Comparison of ENCODE assay signal across 1 cellular context in genomic region chr16:81431554-81432353, GRCh38.
TF ChIP-seq lines count a peak whose summit lies in the region.

No MANE protein-coding gene starts in this region.

TF ChIP-seq in HepG2, 621 proteins besides CTCF, POLR2A, EP300 and RAD21 (continued from another document and continues in another):
- TF ChIP-seq SMC3 (IDR thresholded peaks at IDR 0.05; ENCODE audit: low read length): no peak
- peak; percentile 29; the same call in 1 of the 2 replicates for TF ChIP-seq TP53 (CRISPR knock-in tag; conservative IDR thresholded peaks at IDR 0.05)
- no peak; the same call in 1 of the 2 replicates for TF ChIP-seq SP4 (CRISPR knock-in tag; IDR thresholded peaks at IDR 0.05)
- TF ChIP-seq GTF2F1 (IDR thresholded peaks at IDR 0.05; ENCODE audit: low read length): no peak
- TF ChIP-seq ZNF10 (CRISPR knock-in tag; IDR thresholded peaks at IDR 0.05; ENCODE audit: borderline replicate concordance, low read depth): no peak
- no peak for TF ChIP-seq IKZF1 (IDR thresholded peaks at IDR 0.05)
- no peak; the same call in none of the 2 replicates for TF ChIP-seq HDAC2 (CRISPR knock-in tag; IDR thresholded peaks at IDR 0.05)
- TF ChIP-seq ZNF180 (CRISPR knock-in tag; IDR thresholded peaks at IDR 0.05; ENCODE audit: borderline replicate concordance, low read depth): no peak
- no peak for TF ChIP-seq HNRNPH1 (optimal IDR thresholded peaks at IDR 0.05; ENCODE audit: low read depth, low read length)
- TF ChIP-seq ZNF687 (CRISPR knock-in tag; IDR thresholded peaks at IDR 0.05): peak; percentile 84
- no peak for TF ChIP-seq LRRFIP1 (CRISPR knock-in tag; conservative IDR thresholded peaks at IDR 0.05)
- no peak for TF ChIP-seq GZF1 (CRISPR knock-in tag; IDR thresholded peaks at IDR 0.05)
- TF ChIP-seq ATF6 (CRISPR knock-in tag; conservative IDR thresholded peaks at IDR 0.05): no peak
- no peak for TF ChIP-seq RNF219 (CRISPR knock-in tag; IDR thresholded peaks at IDR 0.05)
- TF ChIP-seq RCOR2 (CRISPR knock-in tag; IDR thresholded peaks at IDR 0.05): no peak
- TF ChIP-seq MAFG (CRISPR knock-in tag; IDR thresholded peaks at IDR 0.05): no peak
- TF ChIP-seq ZBTB44 (CRISPR knock-in tag; IDR thresholded peaks at IDR 0.05): no peak
- TF ChIP-seq ZNF451 (CRISPR knock-in tag; IDR thresholded peaks at IDR 0.05): no peak
- no peak for TF ChIP-seq CEBPZ (IDR thresholded peaks at IDR 0.05; ENCODE audit: low read length)
- no peak for TF ChIP-seq TEAD2 (CRISPR knock-in tag; IDR thresholded peaks at IDR 0.05)
- TF ChIP-seq TAF1 (CRISPR knock-in tag; IDR thresholded peaks at IDR 0.05): no peak
- TF ChIP-seq ZNF362 (CRISPR knock-in tag; IDR thresholded peaks at IDR 0.05; ENCODE audit: borderline replicate concordance): no peak
- TF ChIP-seq ZXDC (CRISPR knock-in tag; IDR thresholded peaks at IDR 0.05): no peak
- no peak for TF ChIP-seq ZNF3 (CRISPR knock-in tag; IDR thresholded peaks at IDR 0.05)
- TF ChIP-seq ZNF142 (CRISPR knock-in tag; IDR thresholded peaks at IDR 0.05): 0 out of 2 replicates have a peak, but pooled peaks have one; percentile 40
- TF ChIP-seq ZFP41 (CRISPR knock-in tag; IDR thresholded peaks at IDR 0.05; ENCODE audit: borderline replicate concordance): no peak
- TF ChIP-seq ARNT (IDR thresholded peaks at IDR 0.05): no peak
